19 cellular contexts compared by ENCODE assay signal in the genomic region with DNA sequence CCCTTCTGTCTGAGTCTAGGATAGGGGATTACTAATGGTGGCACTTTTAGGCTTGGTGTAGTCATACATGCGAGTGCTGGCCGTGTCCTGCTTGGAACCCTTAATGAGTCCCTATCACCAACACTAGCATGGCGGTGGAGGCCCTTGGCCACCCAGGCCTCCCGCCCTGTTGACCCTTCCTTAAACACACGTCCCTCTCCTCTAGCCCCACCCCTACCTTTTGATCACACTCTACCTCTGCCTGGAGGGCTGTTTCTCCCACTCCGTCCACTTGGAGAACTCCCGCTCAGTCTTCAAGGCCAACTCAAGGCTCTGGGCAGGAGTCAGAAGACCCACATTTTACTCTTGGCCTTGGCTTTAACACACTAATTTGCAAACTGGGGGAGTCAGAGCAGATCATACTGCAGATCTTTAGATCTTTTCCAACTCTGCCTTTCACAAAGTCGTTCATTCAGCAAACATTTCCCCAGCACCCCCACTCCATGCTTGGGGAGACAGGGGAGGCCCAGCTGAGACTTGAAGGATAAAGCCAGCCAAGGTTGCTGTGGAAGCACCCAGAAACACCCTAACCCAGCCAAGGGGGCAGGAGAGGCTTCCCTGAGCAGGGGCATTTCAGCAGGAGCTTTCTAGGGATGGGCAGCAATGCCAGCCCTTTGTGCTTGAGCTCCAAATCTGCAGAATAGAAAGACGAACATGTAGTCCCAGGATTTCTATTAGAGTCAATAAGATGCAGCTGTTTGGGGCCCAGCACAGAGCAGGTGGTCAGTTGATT. TPM values are rescaled to one million over a fixed set of nuclear protein-coding genes. Genes with fewer than 3 reads are reported as not detected.
A peak's percentile ranks its signal among the peaks of the same experiment; 100 is the strongest.
DNase-seq lines count a peak whose midpoint lies in the region; ATAC-seq, FAIRE-seq and TF ChIP-seq lines count a peak whose summit lies in the region.
"Had no signal": no experiment of that assay in that cellular context is flagged by ENCODE, and none has a peak within 500 bp of the region (broad histone marks: within the 10 kb centered on the region; RNA-seq: fewer than 3 reads in every experiment).

No MANE protein-coding gene starts in this region.

- no peak for TF ChIP-seq POLR2A in H1 (IDR thresholded peaks at IDR 0.05; ENCODE audit: control extremely low read depth in 1 of 2, low read depth in 2 of 2, low read length in 2 of 2)
- TF ChIP-seq POLR2A in GM18505 (IDR thresholded peaks at IDR 0.05; ENCODE audit: borderline replicate concordance, extremely low read depth, insufficient read depth, insufficient read length), result no peak

- H3K27ac ChIP-seq in H1 (ENCODE audit: low read depth, low read length) (no peak overlapping the region), mesendoderm (ENCODE audit: low read depth, low read length) (no peak overlapping the region)
- H3K27ac ChIP-seq: neutrophil, VCaP had no signal

- H2BK5ac ChIP-seq in H1 (ENCODE audit: low read depth, low read length) (no peak overlapping the region), mesendoderm (ENCODE audit: low read length) (no peak overlapping the region)

- peaks cover 30 to 56% (median 49%) of the 10 kb centered on the region in 4 experiments for H3K27me3 ChIP-seq in H1 (replicated peaks in 1 of 4; ENCODE audit: control insufficient read depth in 3 of 4, extremely low read depth in 1 of 4, insufficient read depth in 3 of 4, low read length in 3 of 4)
- H3K27me3 ChIP-seq in mesendoderm (ENCODE audit: insufficient read depth, low read length, poor library complexity), result peaks cover 35% of the 10 kb centered on the region

- H3K18ac ChIP-seq in H1 (ENCODE audit: extremely low read depth, low read length), result no peak overlapping the region
- H3K18ac ChIP-seq in mesendoderm (ENCODE audit: low read length), result no peak overlapping the region

- no peak overlapping the region for H2AK5ac ChIP-seq in H1 (ENCODE audit: low read depth, low read length)
- no peak overlapping the region for H2AK5ac ChIP-seq in mesendoderm (ENCODE audit: low read length)

- no peak overlapping the region for H2AFZ ChIP-seq in H1 (ENCODE audit: low read length)

- H4K5ac ChIP-seq in H1 (ENCODE audit: insufficient read length, low read depth, low read length), result no peak overlapping the region
- no peak overlapping the region for H4K5ac ChIP-seq in mesendoderm (ENCODE audit: low read length)

- FAIRE-seq in H1 (lab: Jason Lieb, UNC), result no peak
- FAIRE-seq: endometrium had no signal

- H3K9ac ChIP-seq in H1 (replicated peaks in 1 of 4; ENCODE audit: extremely low read depth in 1 of 4, low read depth in 3 of 4, low read length in 3 of 4), result no peak overlapping the region
- H3K9ac ChIP-seq in mesendoderm (ENCODE audit: low read length), result no peak overlapping the region

- H3K79me2 ChIP-seq in H1 (ENCODE audit: control insufficient read depth in 1 of 2, insufficient read depth in 2 of 2, low read length in 2 of 2), result no peaks in the 10 kb centered on the region
- no peaks in the 10 kb centered on the region for H3K79me2 ChIP-seq in mesendoderm (ENCODE audit: control insufficient read depth, insufficient read depth, low read length)

- H3K4me3 ChIP-seq in H1 (ENCODE audit: extremely low read depth in 1 of 4, insufficient read depth in 2 of 4, low read depth in 3 of 4, low read length in 4 of 4), result no peak overlapping the region
- no peak overlapping the region for H3K4me3 ChIP-seq in mesendoderm (ENCODE audit: low read length)

- H3K36me3 ChIP-seq in H1 (ENCODE audit: control insufficient read depth in 2 of 4, insufficient read depth in 4 of 4, low read length in 3 of 4) (no peaks in the 10 kb centered on the region), mesendoderm (ENCODE audit: control insufficient read depth, insufficient read depth, low read length) (no peaks in the 10 kb centered on the region)
- H3K36me3 ChIP-seq: neutrophil had no signal

- no peak for TF ChIP-seq EP300 in H1 (IDR thresholded peaks at IDR 0.05; ENCODE audit: borderline replicate concordance in 1 of 2, low read depth in 2 of 2, low read length in 2 of 2)

- peaks cover 7% of the 10 kb centered on the region for H3K4me1 Mint-ChIP-seq in mesothelial cell of epicardium
- H3K4me1 Mint-ChIP-seq in stimulated activated effector memory CD8-positive, alpha-beta T cell treated with anti-CD3 and anti-CD28 coated beads, Interleukin-12 subunit alpha, Interleukin-12 subunit beta, amount 100 ng/mL, for 72 hours, result peaks cover 11% of the 10 kb centered on the region

- H3K4me1 ChIP-seq in H1 (replicated peaks in 1 of 4; ENCODE audit: control insufficient read depth in 3 of 4, insufficient read depth in 4 of 4, low read length in 3 of 4) (peaks cover 0 to 9% (median 3%) of the 10 kb centered on the region in 4 experiments; a peak in 5 of 7 replicates), mesendoderm (ENCODE audit: control insufficient read depth, low read depth, low read length) (no peaks in the 10 kb centered on the region)

- H4K91ac ChIP-seq in H1 (replicated peaks; ENCODE audit: insufficient read length, low read length), result no peak overlapping the region

- no peak overlapping the region for H3K56ac ChIP-seq in H1 (replicated peaks; ENCODE audit: insufficient read length, low read depth, low read length)
- no peak overlapping the region for H3K56ac ChIP-seq in mesendoderm (ENCODE audit: low read length)

- H3K4me2 ChIP-seq in H1 (ENCODE audit: insufficient read depth in 1 of 2, low read depth in 2 of 2, low read length in 2 of 2) (peak overlapping the region; percentile 78 to 95; a peak in 3 of 4 replicates), mesendoderm (ENCODE audit: low read length) (no peak overlapping the region)

- no peak overlapping the region for H2BK20ac ChIP-seq in H1 (ENCODE audit: low read length)

- H3K4ac ChIP-seq in H1 (replicated peaks; ENCODE audit: insufficient read length, low read depth, low read length) (no peak overlapping the region), mesendoderm (ENCODE audit: low read depth, low read length) (no peak overlapping the region)

- H2BK120ac ChIP-seq in H1 (replicated peaks; ENCODE audit: low read depth, low read length) (no peak overlapping the region), mesendoderm (ENCODE audit: low read depth, low read length) (no peak overlapping the region)

- H3K9me3 ChIP-seq in H1 (ENCODE audit: insufficient read depth in 2 of 2, low read depth in 1 of 2, low read length in 1 of 2), result no peaks in the 10 kb centered on the region
- H3K9me3 ChIP-seq: neutrophil had no signal

- TF ChIP-seq RAD21 in H1 (IDR thresholded peaks at IDR 0.05 in 1 of 2, conservative IDR thresholded peaks at IDR 0.05 in 1 of 2; ENCODE audit: low read depth in 2 of 2, low read length in 2 of 2), result no peak; a peak in 1 of 4 replicates

- H4K8ac ChIP-seq in H1 (ENCODE audit: extremely low read depth, insufficient read depth, low read length) (no peak overlapping the region), mesendoderm (ENCODE audit: low read depth, low read length) (no peak overlapping the region)

- peak overlapping the region; percentile 21; the same call in 1 of the 2 replicates for H2BK12ac ChIP-seq in H1 (ENCODE audit: low read depth, low read length)

- peaks cover 11% of the 10 kb centered on the region; the same call in 1 of the 2 replicates for H3K23me2 ChIP-seq in H1 (ENCODE audit: low read depth, low read length)

- no peak for ATAC-seq in stimulated activated effector memory CD8-positive, alpha-beta T cell treated with anti-CD3 and anti-CD28 coated beads, Interleukin-12 subunit alpha, Interleukin-12 subunit beta, amount 100 ng/mL, for 72 hours
- ATAC-seq in GM18909 (IDR thresholded peaks at IDR 0.05; ENCODE audit: poor library complexity, unreplicated experiment), result no peak
- no peak for ATAC-seq in GM18505 (IDR thresholded peaks at IDR 0.05; ENCODE audit: unreplicated experiment)
- ATAC-seq: PC-3 had no signal

- H4K20me1 ChIP-seq in H1 (replicated peaks in 1 of 2; ENCODE audit: control insufficient read depth in 1 of 2, insufficient read depth in 2 of 2, low read length in 2 of 2), result no peaks in the 10 kb centered on the region

- peak overlapping the region; percentile 70 for H3K4me3 Mint-ChIP-seq in mesothelial cell of epicardium
- H3K4me3 Mint-ChIP-seq in stimulated activated effector memory CD8-positive, alpha-beta T cell treated with anti-CD3 and anti-CD28 coated beads, Interleukin-12 subunit alpha, Interleukin-12 subunit beta, amount 100 ng/mL, for 72 hours, result peak overlapping the region; percentile 55

- H2BK15ac ChIP-seq in H1 (ENCODE audit: low read length) (no peak overlapping the region), mesendoderm (replicated peaks; ENCODE audit: low read depth) (no peak overlapping the region)

- in situ Hi-C loops in GM13976 (cut with MboI; ENCODE audit: low sequenced_read_pairs, unreplicated experiment), result no loop called here

- H3K27ac Mint-ChIP-seq in mesothelial cell of epicardium, result no peak overlapping the region
- no peak overlapping the region for H3K27ac Mint-ChIP-seq in stimulated activated effector memory CD8-positive, alpha-beta T cell treated with anti-CD3 and anti-CD28 coated beads, Interleukin-12 subunit alpha, Interleukin-12 subunit beta, amount 100 ng/mL, for 72 hours

- no peaks in the 10 kb centered on the region for H3K79me1 ChIP-seq in H1 (ENCODE audit: low read depth, low read length)
- no peaks in the 10 kb centered on the region for H3K79me1 ChIP-seq in mesendoderm (ENCODE audit: low read length)

- no peak for TF ChIP-seq CTCF in GM13976 (IDR thresholded peaks at IDR 0.05; ENCODE audit: borderline replicate concordance, control extremely low read depth, extremely low read depth, insufficient read depth, missing control alignments)
- TF ChIP-seq CTCF in H1 (IDR thresholded peaks at IDR 0.05; ENCODE audit: control extremely low read depth in 1 of 3, insufficient read depth in 1 of 3, low read depth in 1 of 3, low read length in 3 of 3), result no peak
- TF ChIP-seq CTCF in mesothelial cell of epicardium (IDR thresholded peaks at IDR 0.05; ENCODE audit: unreplicated experiment), result no peak

- DNase-seq in GM13976 (ENCODE audit: low spot score) (peak; percentile 17), H1 (ENCODE audit: low read depth in 1 of 2, low spot score in 2 of 2) (peak in 1 of 2 experiments; percentile 44), mesothelial cell of epicardium (ENCODE audit: low spot score in 2 of 2, unreplicated experiment in 2 of 2) (no peak), DMS114 treated with DMSO at 0.1 percent for 48 hours (lab: John Stamatoyannopoulos, UW; ENCODE audit: unreplicated experiment) (no peak), mesendoderm (no peak)
- peak in 1 of 2 donors; percentile 44 for DNase-seq in stimulated activated effector memory CD8-positive, alpha-beta T cell treated with anti-CD3 and anti-CD28 coated beads, Interleukin-12 subunit alpha, Interleukin-12 subunit beta, amount 100 ng/mL, for 72 hours (ENCODE audit: low spot score in 2 of 2)
- DNase-seq: activated naive CD4-positive, alpha-beta T cell; DMS79; kidney glomerular epithelial cell; NCI-H187 treated with DMSO at 0.1 percent for 48 hours; NCI-H524; PC-3; substantia nigra had no signal

- POLR2A ChIA-PET in H1 (lab: Charles Lee; ENCODE audit: partially characterized antibody), result no interaction called here

- H3K23ac ChIP-seq in H1 (ENCODE audit: insufficient read length) (no peak overlapping the region), mesendoderm (ENCODE audit: low read length) (no peak overlapping the region)

- H3K9me3 Mint-ChIP-seq in mesothelial cell of epicardium, result no peaks in the 10 kb centered on the region
- no peaks in the 10 kb centered on the region for H3K9me3 Mint-ChIP-seq in stimulated activated effector memory CD8-positive, alpha-beta T cell treated with anti-CD3 and anti-CD28 coated beads, Interleukin-12 subunit alpha, Interleukin-12 subunit beta, amount 100 ng/mL, for 72 hours

- no peaks in the 10 kb centered on the region for H3K36me3 Mint-ChIP-seq in mesothelial cell of epicardium
- no peaks in the 10 kb centered on the region for H3K36me3 Mint-ChIP-seq in stimulated activated effector memory CD8-positive, alpha-beta T cell treated with anti-CD3 and anti-CD28 coated beads, Interleukin-12 subunit alpha, Interleukin-12 subunit beta, amount 100 ng/mL, for 72 hours

- peaks cover 64% of the 10 kb centered on the region for H3K27me3 Mint-ChIP-seq in mesothelial cell of epicardium (ENCODE audit: low read depth)

- CTCF ChIA-PET in H1 (lab: Charles Lee; ENCODE audit: partially characterized antibody), result interaction anchor here (0.7 to 2.6 kb wide), 5 partner anchors 11 to 158 kb away, joined by 3 to 9 read pairs (median 3); no protein-coding TSS in a partner anchor

- no peak overlapping the region for H3K14ac ChIP-seq in H1 (ENCODE audit: insufficient read length)

- 86% methylated on average over 9 of the region's 9 CpGs; no CpG with 5 or more reads in 1 of the 2 experiments for WGBS in H1 (ENCODE audit: extremely low coverage in 1 of 2, insufficient coverage in 1 of 2, insufficient read length in 1 of 2, insufficient replicate concordance in 2 of 2, low coverage in 1 of 2, low lambda C conversion rate in 2 of 2, missing lambda C conversion rate in 1 of 2), 2 experiments
- WGBS in mesendoderm (ENCODE audit: extremely low coverage, insufficient coverage, low lambda C conversion rate), result no CpG with 5 or more reads among the region's 9 CpGs

RNA-seq across cellular contexts. Expression of a gene that starts 1.9 kb away (rescaled TPM):
- 0.11 and 0.17 TPM in 2 replicates for total RNA-seq in H1 (2021; fragmentation: NEBNext Ultra II Directional; extraction: Animal tissue kit (Norgen Biotek cat#: 25700))
- 0.17 and 0.63 TPM in 2 replicates for polyA plus RNA-seq in H1 (2011; rRNA removed)
- polyA plus RNA-seq in H1 (2011; cell fraction: cytosol; rRNA removed), result 0.50 TPM
- polyA plus RNA-seq in H1 (2011; cell fraction: nucleus; rRNA removed), result 0.91 TPM
- polyA plus RNA-seq in H1 (2012, experiment 1 of 2), result 0.17 to 0.42 TPM (median 0.31 TPM) in 4 replicates
- polyA plus RNA-seq in H1 (2012, experiment 2 of 2), result 0.22 TPM
- 0.14 TPM for polyA plus RNA-seq in H1 (2013, experiment 1 of 2)
- 0.22 TPM for polyA plus RNA-seq in H1 (2013, experiment 2 of 2)
- polyA minus RNA-seq in H1 (2011; rRNA and poly(A)+ RNA removed), result 0.28 and 0.39 TPM in 2 replicates
- polyA minus RNA-seq in H1 (2011; cell fraction: cytosol; rRNA and poly(A)+ RNA removed), result 1.8 TPM
- polyA minus RNA-seq in H1 (2011; cell fraction: nucleus; rRNA and poly(A)+ RNA removed), result 0.30 TPM
- 4.5 to 4.6 TPM (median 4.6 TPM) in 3 replicates for total RNA-seq in mesothelial cell of epicardium
- not detected for polyA plus RNA-seq in mesendoderm (2013, experiment 1 of 2)
- not detected for polyA plus RNA-seq in mesendoderm (2013, experiment 2 of 2)
- total RNA-seq: activated CD8-positive, alpha-beta memory T cell treated with anti-CD3 and anti-CD28 coated beads for 36 hours; PC-3 had no signal
